In genomic region chr11:74877132-74877531, GRCh38 we compare ENCODE assay signal across 10 cellular contexts.
A peak's percentile ranks its signal among the peaks of the same experiment; 100 is the strongest.
DNase-seq lines count a peak whose midpoint lies in the region; ATAC-seq and TF ChIP-seq lines count a peak whose summit lies in the region.
"Had no signal": no experiment of that assay in that cellular context is flagged by ENCODE, and none has a peak within 500 bp of the region (broad histone marks: within the 10 kb centered on the region; RNA-seq: fewer than 3 reads in every experiment).

No MANE protein-coding gene starts in this region.

- H3K27ac ChIP-seq in PC-3 (ENCODE audit: low read length) = no peak overlapping the region
- no peak overlapping the region for H3K27ac ChIP-seq in esophagus squamous epithelium
- H3K27ac ChIP-seq in testis = no peak overlapping the region

- POLR2A ChIA-PET in activated CD4-positive, alpha-beta T cell treated with anti-CD3 and anti-CD28 coated beads, Interleukin-2, amount 10 ng/mL, durations not matched to agents 7 days and 5 days (lab: Charles Lee) = no interaction called here
- POLR2A ChIA-PET in PC-3 (lab: Charles Lee; ENCODE audit: unreplicated experiment) = no interaction called here

- H3K4me1 ChIP-seq in PC-3 (ENCODE audit: insufficient read depth, low read length) (no peaks in the 10 kb centered on the region), esophagus squamous epithelium (no peaks in the 10 kb centered on the region), testis (no peaks in the 10 kb centered on the region)

- TF ChIP-seq CTCF in PC-3 (conservative IDR thresholded peaks at IDR 0.05; ENCODE audit: low read depth, low read length) = peak; percentile 65
- peak in 4 of 6 experiments; percentile 24 to 48 (median 29) for TF ChIP-seq CTCF in esophagus squamous epithelium (IDR thresholded peaks at IDR 0.05)
- TF ChIP-seq CTCF in testis (IDR thresholded peaks at IDR 0.05) = peak in 2 of 3 experiments; percentile 38 to 50
- TF ChIP-seq CTCF in GM20000 (IDR thresholded peaks at IDR 0.05; ENCODE audit: extremely low read depth, missing control alignments) = no peak

- TF ChIP-seq POLR2A in esophagus squamous epithelium (IDR thresholded peaks at IDR 0.05) (no peak), testis (IDR thresholded peaks at IDR 0.05) (no peak)

- H3K79me2 ChIP-seq in PC-3 (ENCODE audit: low read length) = no peaks in the 10 kb centered on the region

- H3K4me2 ChIP-seq in PC-3 (ENCODE audit: low read length) = no peak overlapping the region

- H2AFZ ChIP-seq in PC-3 (ENCODE audit: low read length) = no peak overlapping the region

- H3K4me3 ChIP-seq in PC-3 (ENCODE audit: low read length) (no peak overlapping the region), esophagus squamous epithelium (no peak overlapping the region), testis (no peak overlapping the region)

- peaks cover 28% of the 10 kb centered on the region for H3K9me3 Mint-ChIP-seq in activated CD4-positive, alpha-beta T cell treated with anti-CD3 and anti-CD28 coated beads, Interleukin-2, amount 10 ng/mL, durations not matched to agents 7 days and 5 days
- H3K9me3 Mint-ChIP-seq: central memory CD8-positive, alpha-beta T cell had no signal

- CTCF ChIA-PET in activated CD4-positive, alpha-beta T cell treated with anti-CD3 and anti-CD28 coated beads, Interleukin-2, amount 10 ng/mL, durations not matched to agents 7 days and 5 days (lab: Charles Lee) = no interaction called here
- CTCF ChIA-PET in PC-3 (lab: Charles Lee) = no interaction called here

- H3F3A ChIP-seq in PC-3 (ENCODE audit: low read length, unreplicated experiment) = no peaks in the 10 kb centered on the region

- H3K9me2 ChIP-seq in PC-3 (replicated peaks; ENCODE audit: low read length) = no peaks in the 10 kb centered on the region

- DNase-seq in activated CD4-positive, alpha-beta T cell treated with anti-CD3 and anti-CD28 coated beads, Interleukin-2, amount 10 ng/mL, durations not matched to agents 7 days and 5 days = peak; percentile 37
- DNase-seq in activated CD4-positive, alpha-beta T cell treated with anti-CD3 and anti-CD28 coated beads for 1 hour = no peak
- DNase-seq in PC-3 = peak; percentile 31
- no peak for DNase-seq in esophagus squamous epithelium (lab: John Stamatoyannopoulos, UW)
- no peak for DNase-seq in testis
- DNase-seq in NCI-H526 treated with DMSO at 0.1 percent for 48 hours (lab: John Stamatoyannopoulos, UW) = no peak
- no peak for DNase-seq in GM20000 (ENCODE audit: low spot score)
- DNase-seq: stimulated activated naive B cell treated with anti-CD40 and anti-IgM and Interleukin-4, amounts not matched to agents 10 μg/mL and 1 μg/mL and 100 μg/mL, for 72 hours had no signal

- H3K27ac Mint-ChIP-seq in activated CD4-positive, alpha-beta T cell treated with anti-CD3 and anti-CD28 coated beads, Interleukin-2, amount 10 ng/mL, durations not matched to agents 7 days and 5 days = no peak overlapping the region
- H3K27ac Mint-ChIP-seq: stimulated activated naive B cell treated with anti-CD40 and anti-IgM and Interleukin-4, amounts not matched to agents 10 μg/mL and 1 μg/mL and 100 μg/mL, for 72 hours had no signal

- H3K9ac ChIP-seq in PC-3 (ENCODE audit: low read length) = no peak overlapping the region

- H3K27me3 Mint-ChIP-seq in activated CD4-positive, alpha-beta T cell treated with anti-CD3 and anti-CD28 coated beads, Interleukin-2, amount 10 ng/mL, durations not matched to agents 7 days and 5 days = no peaks in the 10 kb centered on the region
- H3K27me3 Mint-ChIP-seq: central memory CD8-positive, alpha-beta T cell; stimulated activated naive B cell treated with anti-CD40 and anti-IgM and Interleukin-4, amounts not matched to agents 10 μg/mL and 1 μg/mL and 100 μg/mL, for 72 hours had no signal

- ATAC-seq in PC-3 (no peak), GM18511 (IDR thresholded peaks at IDR 0.05; ENCODE audit: unreplicated experiment) (no peak)
- ATAC-seq: stimulated activated naive B cell treated with anti-CD40 and anti-IgM and Interleukin-4, amounts not matched to agents 10 μg/mL and 1 μg/mL and 100 μg/mL, for 72 hours had no signal

- H3K36me3 ChIP-seq in PC-3 (ENCODE audit: low read depth, low read length) (peaks cover 32% of the 10 kb centered on the region), esophagus squamous epithelium (peaks cover 6 to 50% (median 6%) of the 10 kb centered on the region in 3 donors), testis (ENCODE audit: low read depth, missing control alignments) (no peaks in the 10 kb centered on the region)

- no peaks in the 10 kb centered on the region for H3K4me1 Mint-ChIP-seq in activated CD4-positive, alpha-beta T cell treated with anti-CD3 and anti-CD28 coated beads, Interleukin-2, amount 10 ng/mL, durations not matched to agents 7 days and 5 days
- H3K4me1 Mint-ChIP-seq: central memory CD8-positive, alpha-beta T cell; stimulated activated naive B cell treated with anti-CD40 and anti-IgM and Interleukin-4, amounts not matched to agents 10 μg/mL and 1 μg/mL and 100 μg/mL, for 72 hours had no signal

- BruUV-seq in PC-3 (replicated peaks; lab: Mats Ljungman, UMichigan) = no TSS peak

- H4K20me1 ChIP-seq in PC-3 (ENCODE audit: low read length) = no peaks in the 10 kb centered on the region

- intact Hi-C loops in PC-3 (cut with micrococcal nuclease) = no loop called here
- intact Hi-C loops in esophagus squamous epithelium (cut with DNase I) = no loop called here
- intact Hi-C loops in testis (cut with DNase I; ENCODE audit: low total_unique reads) = no loop called here

- WGBS in esophagus squamous epithelium, 2 donors = 39 to 48% methylated on average over 1 of the region's 1 CpG
- WGBS in testis, 2 donors = 35 to 48% methylated on average over 1 of the region's 1 CpG

- no peaks in the 10 kb centered on the region for H3K9me3 ChIP-seq in PC-3 (ENCODE audit: low read length)
- peaks cover 0 to 38% (median 9%) of the 10 kb centered on the region in 3 donors for H3K9me3 ChIP-seq in esophagus squamous epithelium
- H3K9me3 ChIP-seq in testis = no peaks in the 10 kb centered on the region

- H3K4me3 Mint-ChIP-seq in activated CD4-positive, alpha-beta T cell treated with anti-CD3 and anti-CD28 coated beads, Interleukin-2, amount 10 ng/mL, durations not matched to agents 7 days and 5 days = no peak overlapping the region
- H3K4me3 Mint-ChIP-seq: central memory CD8-positive, alpha-beta T cell; stimulated activated naive B cell treated with anti-CD40 and anti-IgM and Interleukin-4, amounts not matched to agents 10 μg/mL and 1 μg/mL and 100 μg/mL, for 72 hours had no signal

- H3K36me3 Mint-ChIP-seq in activated CD4-positive, alpha-beta T cell treated with anti-CD3 and anti-CD28 coated beads, Interleukin-2, amount 10 ng/mL, durations not matched to agents 7 days and 5 days (ENCODE audit: low read depth) = peaks cover 31% of the 10 kb centered on the region

- H3K27me3 ChIP-seq in PC-3 (ENCODE audit: low read length) (no peaks in the 10 kb centered on the region), esophagus squamous epithelium (no peaks in the 10 kb centered on the region), testis (no peaks in the 10 kb centered on the region)

Comparison
In these comparisons a context has a peak if more than half of its experiments do, and no peak if none do; other contexts are left out.
1. DNase-seq: peak in activated CD4-positive, alpha-beta T cell treated with anti-CD3 and anti-CD28 coated beads, Interleukin-2, amount 10 ng/mL, durations not matched to agents 7 days and 5 days (single experiment) and PC-3 (single experiment); none in activated CD4-positive, alpha-beta T cell treated with anti-CD3 and anti-CD28 coated beads for 1 hour (single experiment), esophagus squamous epithelium (single experiment), testis (single experiment), NCI-H526 treated with DMSO at 0.1 percent for 48 hours (single experiment) and GM20000 (single experiment).